Comparison of ENCODE assay signal across 10 cellular contexts in the genomic region with DNA sequence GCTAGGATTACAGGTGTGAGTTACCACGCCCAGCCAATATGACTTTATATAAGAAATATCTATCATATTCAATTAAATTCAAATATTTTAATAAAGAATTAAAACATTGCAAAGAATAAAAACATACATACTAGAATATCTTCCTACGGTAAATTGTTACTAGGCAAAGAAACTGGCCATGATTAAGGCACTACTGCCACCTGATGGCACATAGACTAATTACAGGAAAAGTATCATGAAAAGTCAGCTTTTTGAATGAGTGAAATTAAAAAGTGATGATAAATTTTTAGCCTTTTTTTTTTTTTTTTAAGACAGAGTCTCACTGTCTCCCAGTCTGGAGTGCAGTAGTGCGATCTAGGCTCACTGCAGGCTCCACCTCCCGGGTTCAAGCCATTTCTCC. TPM values are rescaled to one million over a fixed set of nuclear protein-coding genes. Genes with fewer than 3 reads are reported as not detected.
DNase-seq lines count a peak whose midpoint lies in the region; ATAC-seq, FAIRE-seq and TF ChIP-seq lines count a peak whose summit lies in the region.
"Had no signal": no experiment of that assay in that cellular context is flagged by ENCODE, and none has a peak within 500 bp of the region (broad histone marks: within the 10 kb centered on the region; RNA-seq: fewer than 3 reads in every experiment).

No MANE protein-coding gene starts in this region.

- no peak overlapping the region for H2BK120ac ChIP-seq in H1 (replicated peaks; ENCODE audit: low read depth, low read length)

- peak; percentile 71 to 76 for TF ChIP-seq RAD21 in H1 (IDR thresholded peaks at IDR 0.05 in 1 of 2, conservative IDR thresholded peaks at IDR 0.05 in 1 of 2; ENCODE audit: low read depth in 2 of 2, low read length in 2 of 2)

- WGBS in H1 (ENCODE audit: extremely low coverage in 1 of 2, insufficient coverage in 1 of 2, insufficient read length in 1 of 2, insufficient replicate concordance in 2 of 2, low coverage in 1 of 2, low lambda C conversion rate in 2 of 2, missing lambda C conversion rate in 1 of 2), 2 experiments, result 80% methylated on average over 4 of the region's 4 CpGs; no CpG with 5 or more reads in 1 of the 2 experiments
- 36 to 61% (median 58%) methylated on average over 4 of the region's 4 CpGs for WGBS in psoas muscle, 3 donors
- 35 to 57% (median 48%) methylated on average over 4 of the region's 4 CpGs for WGBS in heart left ventricle, 4 donors

- intact Hi-C loops in activated naive CD4-positive, alpha-beta T cell treated with anti-CD3 and anti-CD28 coated beads for 36 hours (cut with micrococcal nuclease), result loop anchor here (1.0 to 2.0 kb wide), 4 partner anchors 173 to 465 kb away; no protein-coding TSS in a partner anchor
- intact Hi-C loops in upper lobe of right lung (cut with DNase I), result no loop called here
- intact Hi-C loops in psoas muscle (cut with DNase I), result no loop called here
- intact Hi-C loops in heart left ventricle (cut with DNase I), result no loop called here

- H4K8ac ChIP-seq in H1 (ENCODE audit: extremely low read depth, insufficient read depth, low read length), result no peak overlapping the region

- TF ChIP-seq EP300 in H1 (IDR thresholded peaks at IDR 0.05; ENCODE audit: borderline replicate concordance in 1 of 2, low read depth in 2 of 2, low read length in 2 of 2), result no peak

- TF ChIP-seq CTCF in H1 (IDR thresholded peaks at IDR 0.05; ENCODE audit: control extremely low read depth in 1 of 3, insufficient read depth in 1 of 3, low read depth in 1 of 3, low read length in 3 of 3), result peak in 2 of 3 experiments; percentile 32 to 48; a peak in 2 of 4 replicates
- TF ChIP-seq CTCF in upper lobe of right lung (IDR thresholded peaks at IDR 0.05), result peak; percentile 15
- TF ChIP-seq CTCF in psoas muscle (IDR thresholded peaks at IDR 0.05), result no peak
- TF ChIP-seq CTCF in heart left ventricle (IDR thresholded peaks at IDR 0.05), result no peak

- no peak overlapping the region for H3K56ac ChIP-seq in H1 (replicated peaks; ENCODE audit: insufficient read length, low read depth, low read length)

- H3K27me3 ChIP-seq in H1 (replicated peaks in 1 of 4; ENCODE audit: control insufficient read depth in 3 of 4, extremely low read depth in 1 of 4, insufficient read depth in 3 of 4, low read length in 3 of 4) (no peaks in the 10 kb centered on the region), upper lobe of right lung (no peaks in the 10 kb centered on the region), psoas muscle (ENCODE audit: insufficient read depth in 3 of 3, low read length in 2 of 3) (no peaks in the 10 kb centered on the region), heart left ventricle (no peaks in the 10 kb centered on the region)
- H3K27me3 ChIP-seq: vagina had no signal

- no peaks in the 10 kb centered on the region for H3K36me3 ChIP-seq in H1 (ENCODE audit: control insufficient read depth in 2 of 4, insufficient read depth in 4 of 4, low read length in 3 of 4)
- H3K36me3 ChIP-seq in upper lobe of right lung, result no peaks in the 10 kb centered on the region
- no peaks in the 10 kb centered on the region for H3K36me3 ChIP-seq in psoas muscle (ENCODE audit: insufficient read depth in 1 of 2, low read depth in 1 of 2)
- no peaks in the 10 kb centered on the region for H3K36me3 ChIP-seq in heart left ventricle
- H3K36me3 ChIP-seq: vagina had no signal

- FAIRE-seq in H1 (lab: Jason Lieb, UNC), result no peak

- no peak overlapping the region for H3K23ac ChIP-seq in H1 (ENCODE audit: insufficient read length)

- POLR2A ChIA-PET in H1 (lab: Charles Lee; ENCODE audit: partially characterized antibody), result interaction anchor here (0.8 to 1.8 kb wide), 2 partner anchors 9 to 172 kb away, joined by 3 to 5 read pairs; no protein-coding TSS in a partner anchor

- peak; percentile 14 for DNase-seq in activated naive CD4-positive, alpha-beta T cell treated with anti-CD3 and anti-CD28 coated beads for 36 hours
- no peak for DNase-seq in activated naive CD4-positive, alpha-beta T cell treated with Interleukin-2 at 50 U/mL for 16 hours
- DNase-seq in NCI-H460 (ENCODE audit: extremely low read depth, low read depth) (peak; percentile 12), H1 (ENCODE audit: low read depth in 1 of 2, low spot score in 2 of 2) (no peak), upper lobe of right lung (no peak), psoas muscle (no peak), heart left ventricle (no peak)
- DNase-seq: activated T-cell treated with anti-CD3 and anti-CD28 coated beads for 4 hours had no signal

- CTCF ChIA-PET in activated naive CD4-positive, alpha-beta T cell treated with anti-CD3 and anti-CD28 coated beads for 36 hours (lab: Charles Lee), result interaction anchor here (0.7 to 5.9 kb wide), 16 partner anchors 11 to 466 kb away, joined by 3 to 74 read pairs (median 4); partner anchors contain the start of gene MRPS33
- CTCF ChIA-PET in H1 (lab: Charles Lee; ENCODE audit: partially characterized antibody), result interaction anchor here (0.7 to 4.4 kb wide), 38 partner anchors 9 to 498 kb away, joined by 3 to 36 read pairs (median 6); no protein-coding TSS in a partner anchor

- H2BK15ac ChIP-seq in H1 (ENCODE audit: low read length), result no peak overlapping the region

- H4K5ac ChIP-seq in H1 (ENCODE audit: insufficient read length, low read depth, low read length), result no peak overlapping the region

- no peak for ATAC-seq in upper lobe of right lung
- no peak for ATAC-seq in HG03457 (IDR thresholded peaks at IDR 0.05; ENCODE audit: unreplicated experiment)
- no peak for ATAC-seq in psoas muscle
- ATAC-seq in heart left ventricle, result no peak

- H2BK12ac ChIP-seq in H1 (ENCODE audit: low read depth, low read length), result no peak overlapping the region

- no peaks in the 10 kb centered on the region for H3K79me2 ChIP-seq in H1 (ENCODE audit: control insufficient read depth in 1 of 2, insufficient read depth in 2 of 2, low read length in 2 of 2)

- no peaks in the 10 kb centered on the region for H4K20me1 ChIP-seq in H1 (replicated peaks in 1 of 2; ENCODE audit: control insufficient read depth in 1 of 2, insufficient read depth in 2 of 2, low read length in 2 of 2)

- H3K27ac Mint-ChIP-seq in activated naive CD4-positive, alpha-beta T cell treated with anti-CD3 and anti-CD28 coated beads for 36 hours, result no peak overlapping the region

- TF ChIP-seq POLR2A in H1 (IDR thresholded peaks at IDR 0.05; ENCODE audit: control extremely low read depth in 1 of 2, low read depth in 2 of 2, low read length in 2 of 2) (no peak), heart left ventricle (IDR thresholded peaks at IDR 0.05) (no peak)

- no peak overlapping the region for H3K18ac ChIP-seq in H1 (ENCODE audit: extremely low read depth, low read length)

- no peak overlapping the region for H3K4me3 ChIP-seq in H1 (ENCODE audit: extremely low read depth in 1 of 4, insufficient read depth in 2 of 4, low read depth in 3 of 4, low read length in 4 of 4)
- no peak overlapping the region for H3K4me3 ChIP-seq in upper lobe of right lung
- no peak overlapping the region for H3K4me3 ChIP-seq in psoas muscle
- H3K4me3 ChIP-seq in heart left ventricle, result no peak overlapping the region
- H3K4me3 ChIP-seq: vagina had no signal

- H3K9me3 ChIP-seq in H1 (ENCODE audit: insufficient read depth in 2 of 2, low read depth in 1 of 2, low read length in 1 of 2) (no peaks in the 10 kb centered on the region), upper lobe of right lung (peaks cover 6% of the 10 kb centered on the region), psoas muscle (peaks cover 11% of the 10 kb centered on the region), heart left ventricle (peaks cover 0 to 18% (median 7%) of the 10 kb centered on the region in 12 donors)
- H3K9me3 ChIP-seq: vagina had no signal

- no peak overlapping the region for H3K4ac ChIP-seq in H1 (replicated peaks; ENCODE audit: insufficient read length, low read depth, low read length)

- H3K27ac ChIP-seq in H1 (ENCODE audit: low read depth, low read length) (no peak overlapping the region), upper lobe of right lung (no peak overlapping the region), psoas muscle (no peak overlapping the region), heart left ventricle (no peak overlapping the region)
- H3K27ac ChIP-seq: vagina had no signal

- no peaks in the 10 kb centered on the region for H3K79me1 ChIP-seq in H1 (ENCODE audit: low read depth, low read length)

- no peak overlapping the region for H2AFZ ChIP-seq in H1 (ENCODE audit: low read length)

- H3K9ac ChIP-seq in H1 (replicated peaks in 1 of 4; ENCODE audit: extremely low read depth in 1 of 4, low read depth in 3 of 4, low read length in 3 of 4), result no peak overlapping the region

- H3K23me2 ChIP-seq in H1 (ENCODE audit: low read depth, low read length), result no peaks in the 10 kb centered on the region; the same call in 1 of the 2 replicates

- no peaks in the 10 kb centered on the region for H3K4me1 ChIP-seq in H1 (replicated peaks in 1 of 4; ENCODE audit: control insufficient read depth in 3 of 4, insufficient read depth in 4 of 4, low read length in 3 of 4)
- no peaks in the 10 kb centered on the region for H3K4me1 ChIP-seq in upper lobe of right lung
- no peaks in the 10 kb centered on the region for H3K4me1 ChIP-seq in psoas muscle
- no peaks in the 10 kb centered on the region for H3K4me1 ChIP-seq in heart left ventricle
- H3K4me1 ChIP-seq: vagina had no signal

- H2BK5ac ChIP-seq in H1 (ENCODE audit: low read depth, low read length), result no peak overlapping the region

- peaks cover 2% of the 10 kb centered on the region for H3K27me3 Mint-ChIP-seq in activated naive CD4-positive, alpha-beta T cell treated with anti-CD3 and anti-CD28 coated beads for 36 hours (ENCODE audit: low read depth)

- H3K4me2 ChIP-seq in H1 (ENCODE audit: insufficient read depth in 1 of 2, low read depth in 2 of 2, low read length in 2 of 2), result no peak overlapping the region

- no peak overlapping the region for H4K91ac ChIP-seq in H1 (replicated peaks; ENCODE audit: insufficient read length, low read length)

- no peak overlapping the region for H3K14ac ChIP-seq in H1 (ENCODE audit: insufficient read length)

- H2BK20ac ChIP-seq in H1 (ENCODE audit: low read length), result no peak overlapping the region

- no peaks in the 10 kb centered on the region for H3K4me1 Mint-ChIP-seq in activated naive CD4-positive, alpha-beta T cell treated with anti-CD3 and anti-CD28 coated beads for 36 hours (ENCODE audit: low read depth)

- H3K36me3 Mint-ChIP-seq in activated naive CD4-positive, alpha-beta T cell treated with anti-CD3 and anti-CD28 coated beads for 36 hours (ENCODE audit: low read depth), result no peaks in the 10 kb centered on the region

- H3K9me3 Mint-ChIP-seq in activated naive CD4-positive, alpha-beta T cell treated with anti-CD3 and anti-CD28 coated beads for 36 hours, result peaks cover 4% of the 10 kb centered on the region

- no peak overlapping the region for H2AK5ac ChIP-seq in H1 (ENCODE audit: low read depth, low read length)

- H3K4me3 Mint-ChIP-seq in activated naive CD4-positive, alpha-beta T cell treated with anti-CD3 and anti-CD28 coated beads for 36 hours, result no peak overlapping the region

RNA-seq across cellular contexts. Expression of gene MRPS33, which starts 30.9 kb away (rescaled TPM):
- 100 to 1,000 TPM; 116 to 120 TPM for total RNA-seq in activated naive CD4-positive, alpha-beta T cell treated with anti-CD3 and anti-CD28 coated beads for 36 hours
- 115 and 132 TPM in 2 replicates for total RNA-seq in NCI-H460 (2014; rRNA removed; shearing (Covaris generic))
- 27.9 and 31.2 TPM in 2 replicates for polyA plus RNA-seq in NCI-H460 (2014; cell fraction: nucleus; rRNA removed)
- 62.6 and 66.4 TPM in 2 replicates for total RNA-seq in H1 (2021; fragmentation: NEBNext Ultra II Directional; extraction: Animal tissue kit (Norgen Biotek cat#: 25700))
- polyA plus RNA-seq in H1 (2011; rRNA removed) (11.8 and 22.9 TPM in 2 replicates), psoas muscle (100 to 1,000 TPM in 2 of 3 donors, 10 to 100 TPM in 1; 96.5 to 131 (median 124) TPM), heart left ventricle (100 to 1,000 TPM in 1 of 2 donors, 10 to 100 TPM in 1; 71.8 to 146 TPM)
- polyA plus RNA-seq in H1 (2011; cell fraction: cytosol; rRNA removed), result 37.4 TPM
- 22.2 TPM for polyA plus RNA-seq in H1 (2011; cell fraction: nucleus; rRNA removed)
- 73.9 to 130 TPM (median 91.0 TPM) in 4 replicates for polyA plus RNA-seq in H1 (2012, experiment 1 of 2)
- polyA plus RNA-seq in H1 (2012, experiment 2 of 2), result 27.8 TPM
- polyA plus RNA-seq in H1 (2013, experiment 1 of 2), result 99.0 TPM
- 102 TPM for polyA plus RNA-seq in H1 (2013, experiment 2 of 2)
- polyA minus RNA-seq in H1 (2011; rRNA and poly(A)+ RNA removed), result 20.6 and 28.8 TPM in 2 replicates
- polyA minus RNA-seq in H1 (2011; cell fraction: cytosol; rRNA and poly(A)+ RNA removed), result 11.7 TPM
- polyA minus RNA-seq in H1 (2011; cell fraction: nucleus; rRNA and poly(A)+ RNA removed), result 13.3 TPM
- total RNA-seq in upper lobe of right lung (27.4 TPM), psoas muscle (100 to 1,000 TPM in 2 of 4 donors, 10 to 100 TPM in 2; 70.5 to 105 (median 93.7) TPM), heart left ventricle (100 to 1,000 TPM in 6 of 9 donors, 10 to 100 TPM in 3; 43.7 to 137 (median 105) TPM)

RNA-seq across cellular contexts. Expression of gene BRAF, which starts 59.1 kb away (rescaled TPM):
- 10 to 100 TPM; 24.6 to 28.6 TPM for total RNA-seq in activated naive CD4-positive, alpha-beta T cell treated with anti-CD3 and anti-CD28 coated beads for 36 hours
- total RNA-seq in NCI-H460 (2014; rRNA removed; shearing (Covaris generic)), result 18.4 and 18.5 TPM in 2 replicates
- 12.7 and 15.5 TPM in 2 replicates for polyA plus RNA-seq in NCI-H460 (2014; cell fraction: nucleus; rRNA removed)
- total RNA-seq in H1 (2021; fragmentation: NEBNext Ultra II Directional; extraction: Animal tissue kit (Norgen Biotek cat#: 25700)), result 30.2 and 32.6 TPM in 2 replicates
- 7.7 and 11.4 TPM in 2 replicates for polyA plus RNA-seq in H1 (2011; rRNA removed)
- 11.3 TPM for polyA plus RNA-seq in H1 (2011; cell fraction: cytosol; rRNA removed)
- 9.5 TPM for polyA plus RNA-seq in H1 (2011; cell fraction: nucleus; rRNA removed)
- 9.7 to 15.4 TPM (median 12.1 TPM) in 4 replicates for polyA plus RNA-seq in H1 (2012, experiment 1 of 2)
- 3.2 TPM for polyA plus RNA-seq in H1 (2012, experiment 2 of 2)
- 9.3 TPM for polyA plus RNA-seq in H1 (2013, experiment 1 of 2)
- polyA plus RNA-seq in H1 (2013, experiment 2 of 2), result 9.0 TPM
- 62.2 and 71.8 TPM in 2 replicates for polyA minus RNA-seq in H1 (2011; rRNA and poly(A)+ RNA removed)
- polyA minus RNA-seq in H1 (2011; cell fraction: cytosol; rRNA and poly(A)+ RNA removed), result 24.0 TPM
- 84.4 TPM for polyA minus RNA-seq in H1 (2011; cell fraction: nucleus; rRNA and poly(A)+ RNA removed)
- total RNA-seq in upper lobe of right lung, result 40.2 TPM
- 10 to 100 TPM; 16.8 to 22.6 (median 19.0) TPM for total RNA-seq in psoas muscle
- polyA plus RNA-seq in psoas muscle, result 1 to 10 TPM; 5.0 to 7.9 (median 5.3) TPM
- 10 to 100 TPM; 18.8 to 33.5 (median 25.6) TPM for total RNA-seq in heart left ventricle
- polyA plus RNA-seq in heart left ventricle, result 1 to 10 TPM; 6.7 to 7.1 TPM

Comparison
In these comparisons a context has a peak if more than half of its experiments do, and no peak if none do; other contexts are left out.
1. DNase-seq: peak in activated naive CD4-positive, alpha-beta T cell treated with anti-CD3 and anti-CD28 coated beads for 36 hours (single experiment) and NCI-H460 (single experiment); none in activated naive CD4-positive, alpha-beta T cell treated with Interleukin-2 at 50 U/mL for 16 hours (single experiment), H1 (0 of 2), upper lobe of right lung (single experiment), psoas muscle (0 of 2) and heart left ventricle (0 of 5).
2. CTCF ChIP-seq: peak in H1 (2 of 3) and upper lobe of right lung (single experiment); none in psoas muscle (single experiment) and heart left ventricle (0 of 12).